1 cellular context compared by ENCODE assay signal in the genomic region with DNA sequence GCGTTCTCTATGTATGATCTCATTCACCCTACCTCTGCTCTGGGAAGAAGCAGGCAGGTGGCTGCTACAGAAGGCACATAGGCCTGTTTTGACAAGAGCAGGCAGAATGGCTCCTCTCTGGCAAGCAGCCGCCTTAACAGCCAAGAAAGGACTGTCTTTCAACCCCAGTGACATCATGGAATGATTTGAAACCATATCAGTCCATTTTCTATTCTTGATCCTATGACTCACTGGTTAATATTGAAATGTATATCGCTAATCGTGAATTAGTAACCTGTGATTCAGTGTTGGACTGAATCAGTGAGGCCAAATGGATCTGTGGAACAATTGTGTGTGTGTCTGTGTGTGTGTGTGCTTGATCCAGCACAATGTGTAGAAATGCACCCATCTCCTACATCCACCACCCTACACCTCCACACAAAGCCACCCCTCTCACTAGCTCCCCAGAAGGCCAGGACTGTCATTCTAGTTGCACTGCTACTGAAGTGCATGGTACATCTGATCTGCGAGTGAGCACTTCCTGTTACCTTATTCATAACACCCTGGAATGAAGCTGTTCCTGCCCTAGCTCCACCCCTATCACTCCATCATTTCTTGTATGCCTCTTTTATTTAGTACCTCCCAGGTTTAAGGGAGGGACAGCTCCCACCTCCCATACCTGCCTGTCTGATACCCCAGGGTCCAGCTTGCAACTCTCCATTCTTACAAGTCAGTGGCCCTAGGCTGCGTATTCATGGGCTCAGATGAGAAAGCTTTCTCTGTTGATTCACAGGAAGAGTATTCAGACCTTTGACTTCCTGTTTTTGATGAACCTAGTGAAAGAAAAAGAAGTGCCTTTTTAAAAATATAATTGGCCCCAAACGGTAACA.
TF ChIP-seq lines count a peak whose summit lies in the region.

No MANE protein-coding gene starts in this region.

TF ChIP-seq in SK-N-SH, 30 proteins besides CTCF, POLR2A, EP300 and RAD21 (continued from another document):
- TF ChIP-seq USF1 (IDR thresholded peaks at IDR 0.05; ENCODE audit: borderline replicate concordance, low read depth): no peak
- peak; percentile 57; the same call in 1 of the 2 replicates for TF ChIP-seq JUND (IDR thresholded peaks at IDR 0.05)
- TF ChIP-seq GABPA (IDR thresholded peaks at IDR 0.05; ENCODE audit: low read depth): no peak
- TF ChIP-seq GATA2 (CRISPR knock-in tag; IDR thresholded peaks at IDR 0.05): no peak
- TF ChIP-seq TCF12 (IDR thresholded peaks at IDR 0.05): peak; percentile 33; the same call in 1 of the 2 replicates
- TF ChIP-seq FOSL2 (IDR thresholded peaks at IDR 0.05; ENCODE audit: borderline replicate concordance, low read depth): peak; percentile 83; the same call in 1 of the 2 replicates
- no peak for TF ChIP-seq SMC3 (IDR thresholded peaks at IDR 0.05; ENCODE audit: low read depth, low read length)
